ENCODE assay signal across 16 cellular contexts in the genomic region with DNA sequence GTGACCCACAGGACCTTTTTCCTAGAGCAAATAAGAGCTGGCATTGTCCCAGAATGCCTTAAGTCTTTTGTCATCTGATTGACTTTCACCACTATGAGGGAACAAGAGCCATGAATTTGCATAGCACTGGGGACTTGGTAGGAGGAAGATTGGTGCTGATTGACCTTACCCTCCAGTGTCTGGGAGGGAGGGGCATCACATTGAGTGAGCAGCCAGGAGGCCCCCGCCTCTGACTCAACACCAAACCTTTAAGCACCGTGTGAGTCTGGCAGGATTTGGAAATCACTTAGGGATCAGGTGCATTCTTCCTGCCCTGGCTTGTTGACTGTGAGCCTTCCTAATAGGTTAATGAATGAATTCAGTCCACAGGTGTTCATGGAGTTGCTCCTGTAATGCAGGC. TPM values are rescaled to one million over a fixed set of nuclear protein-coding genes. Genes with fewer than 3 reads are reported as not detected.
DNase-seq lines count a peak whose midpoint lies in the region; ATAC-seq and TF ChIP-seq lines count a peak whose summit lies in the region.
"Had no signal": no experiment of that assay in that cellular context is flagged by ENCODE, and none has a peak within 500 bp of the region (broad histone marks: within the 10 kb centered on the region; RNA-seq: fewer than 3 reads in every experiment).

No MANE protein-coding gene starts in this region.

- intact Hi-C loops in sigmoid colon (cut with DNase I) (no loop called here), posterior vena cava (cut with DNase I) (no loop called here)

- H3K4me1 Mint-ChIP-seq in activated T-helper 17 cell treated with anti-CD3 and anti-CD28 coated beads, Interleukin-2, amount 50 U/mL, for 72 hours = no peaks in the 10 kb centered on the region

- ATAC-seq in foreskin keratinocyte (peak; percentile 88), HG03139 (IDR thresholded peaks at IDR 0.05; ENCODE audit: unreplicated experiment) (no peak)
- ATAC-seq in activated T-helper 17 cell treated with anti-CD3 and anti-CD28 coated beads, Interleukin-2, amount 50 U/mL, for 72 hours (replicated peaks) = no peak

- H3K9me3 Mint-ChIP-seq in activated T-helper 17 cell treated with anti-CD3 and anti-CD28 coated beads, Interleukin-2, amount 50 U/mL, for 72 hours = no peaks in the 10 kb centered on the region

- no peak for TF ChIP-seq EP300 in sigmoid colon (IDR thresholded peaks at IDR 0.05)

- H3K27ac Mint-ChIP-seq in activated T-helper 17 cell treated with anti-CD3 and anti-CD28 coated beads, Interleukin-2, amount 50 U/mL, for 72 hours = no peak overlapping the region

- H3K27ac ChIP-seq in foreskin keratinocyte (no peak overlapping the region), sigmoid colon (peak overlapping the region; percentile 57 to 72 (median 68))
- H3K27ac ChIP-seq: upper lobe of left lung had no signal

- no peaks in the 10 kb centered on the region for H3K36me3 ChIP-seq in sigmoid colon
- H3K36me3 ChIP-seq: neutrophil, upper lobe of left lung had no signal

- no peaks in the 10 kb centered on the region for H3K9me3 ChIP-seq in sigmoid colon
- H3K9me3 ChIP-seq: neutrophil, upper lobe of left lung had no signal

- no peak overlapping the region for H3K4me3 Mint-ChIP-seq in activated T-helper 17 cell treated with anti-CD3 and anti-CD28 coated beads, Interleukin-2, amount 50 U/mL, for 72 hours

- H3K27me3 ChIP-seq in foreskin keratinocyte (peaks cover 3% of the 10 kb centered on the region), sigmoid colon (no peaks in the 10 kb centered on the region)
- H3K27me3 ChIP-seq: upper lobe of left lung had no signal

- TF ChIP-seq POLR2A in sigmoid colon (IDR thresholded peaks at IDR 0.05) = no peak

- H3K4me3 ChIP-seq in sigmoid colon = no peak overlapping the region
- H3K4me3 ChIP-seq: upper lobe of left lung had no signal

- peaks cover 5% of the 10 kb centered on the region for H3K4me1 ChIP-seq in foreskin keratinocyte
- H3K4me1 ChIP-seq in sigmoid colon = peaks cover 0 to 62% (median 50%) of the 10 kb centered on the region in 4 donors

- no peak for TF ChIP-seq CTCF in foreskin keratinocyte (conservative IDR thresholded peaks at IDR 0.05)
- TF ChIP-seq CTCF in sigmoid colon (IDR thresholded peaks at IDR 0.05) = no peak

- DNase-seq in NCI-H510A treated with DMSO at 0.1 percent for 48 hours (lab: John Stamatoyannopoulos, UW) (peak; percentile 27), NCI-H510A (lab: John Stamatoyannopoulos, UW) (no peak), NCI-H2171 (lab: John Stamatoyannopoulos, UW) (peak; percentile 67), foreskin keratinocyte (peak; percentile 89 to 95), sigmoid colon (no peak), posterior vena cava (ENCODE audit: low spot score) (no peak)
- DNase-seq: activated CD4-positive, alpha-beta T cell treated with anti-CD3 and anti-CD28 coated beads for 4 hours; aorta; DMS 273 treated with DMSO at 0.1 percent for 48 hours; effector CD8-positive, alpha-beta T cell; stimulated activated CD4-positive, alpha-beta T cell treated with anti-CD3 and anti-CD28 coated beads, Interleukin-15, amount 100 ng/mL, for 24 hours; T-helper 1 cell; upper lobe of left lung had no signal

- WGBS in sigmoid colon, 2 donors = 15 to 72% methylated on average over 2 of the region's 2 CpGs

- H3K36me3 Mint-ChIP-seq in activated T-helper 17 cell treated with anti-CD3 and anti-CD28 coated beads, Interleukin-2, amount 50 U/mL, for 72 hours (ENCODE audit: low read depth) = no peaks in the 10 kb centered on the region

- peaks cover 8% of the 10 kb centered on the region for H3K27me3 Mint-ChIP-seq in activated T-helper 17 cell treated with anti-CD3 and anti-CD28 coated beads, Interleukin-2, amount 50 U/mL, for 72 hours

RNA-seq across cellular contexts. Expression of gene WNK2, which starts 40.7 kb away (rescaled TPM):
- total RNA-seq in foreskin keratinocyte (0.04 and 0.14 TPM in 2 replicates), sigmoid colon (10 to 100 TPM; 16.0 to 95.8 (median 29.0) TPM), posterior vena cava (10 to 100 TPM; 34.8 to 39.5 TPM)
- polyA plus RNA-seq in foreskin keratinocyte (0.10 TPM in 1 of 2 replicates, not detected in the other), sigmoid colon (10 to 100 TPM; 12.6 to 80.1 (median 19.0) TPM)
- under 1 TPM; 0.39 to 0.93 TPM for total RNA-seq in activated T-helper 17 cell treated with anti-CD3 and anti-CD28 coated beads, Interleukin-2, amount 50 U/mL, for 72 hours

Comparison
In these comparisons a context has a peak if more than half of its experiments do, and no peak if none do; other contexts are left out.
1. DNase-seq: peak in NCI-H510A treated with DMSO at 0.1 percent for 48 hours (single experiment), NCI-H2171 (single experiment) and foreskin keratinocyte (2 of 2); none in NCI-H510A (single experiment), sigmoid colon (single experiment) and posterior vena cava (single experiment).
2. RNA of gene WNK2, which starts 40.7 kb away (total RNA-seq): 34.8 to 39.5 TPM in posterior vena cava and 16.0 to 95.8 TPM in sigmoid colon; 0.39 to 0.93 TPM in activated T-helper 17 cell treated with anti-CD3 and anti-CD28 coated beads, Interleukin-2, amount 50 U/mL, for 72 hours and 0.04 to 0.14 TPM in foreskin keratinocyte; every median in the first group is over 4 times any median in the second.